Comparison of ENCODE assay signal across 19 cellular contexts in the genomic region with DNA sequence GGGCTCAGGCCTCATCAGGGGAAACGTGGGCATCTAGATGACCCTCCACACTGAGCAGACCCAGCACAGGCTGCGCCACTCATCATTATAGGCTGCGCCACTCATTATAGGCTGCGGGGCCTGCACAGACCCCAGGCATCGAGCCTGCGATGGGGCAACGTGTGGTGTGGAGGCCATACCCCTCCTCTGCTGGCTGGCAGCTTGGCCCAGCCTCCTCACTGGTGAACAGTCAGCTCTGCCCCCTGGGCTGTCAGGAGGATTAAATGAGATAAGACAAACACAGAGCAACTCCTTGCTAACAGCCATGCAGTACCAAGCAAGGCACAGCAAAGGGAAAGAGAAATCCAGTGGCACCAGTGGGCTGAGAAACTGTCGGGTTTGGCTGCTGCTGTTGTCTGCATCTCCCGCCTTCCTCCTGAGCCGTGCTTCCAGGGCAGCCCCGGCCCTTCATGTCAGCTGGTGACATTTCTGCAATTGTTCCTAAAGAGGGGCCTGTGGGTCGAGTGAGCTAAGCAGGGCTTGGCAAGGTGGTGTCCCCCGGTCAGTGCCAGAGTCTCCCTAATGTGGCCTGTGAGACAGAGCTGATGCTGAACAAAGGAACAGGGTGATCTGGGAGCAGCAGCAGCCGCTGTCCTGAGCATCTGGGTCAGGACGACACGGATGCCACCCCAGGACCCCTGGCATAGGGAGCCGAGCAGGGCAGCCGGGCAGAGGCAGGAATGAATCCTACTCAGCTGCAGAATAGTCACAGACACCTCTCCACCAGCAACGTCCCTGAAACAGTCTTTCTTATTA. TPM values are rescaled to one million over a fixed set of nuclear protein-coding genes. Genes with fewer than 3 reads are reported as not detected.
DNase-seq lines count a peak whose midpoint lies in the region; ATAC-seq, FAIRE-seq and TF ChIP-seq lines count a peak whose summit lies in the region.
"Had no signal": no experiment of that assay in that cellular context is flagged by ENCODE, and none has a peak within 500 bp of the region (broad histone marks: within the 10 kb centered on the region; RNA-seq: fewer than 3 reads in every experiment).

No MANE protein-coding gene starts in this region.

- H3K4me3 ChIP-seq in Panc1 (ENCODE audit: low read depth in 2 of 2, low read length in 2 of 2) (no peak overlapping the region), hepatocyte (no peak overlapping the region), osteoblast (ENCODE audit: insufficient read depth, low read length) (no peak overlapping the region)
- H3K4me3 ChIP-seq: PC-9, SJSA1 had no signal

- no peak overlapping the region for H3K27ac ChIP-seq in Panc1 (ENCODE audit: low read length)
- no peak overlapping the region for H3K27ac ChIP-seq in hepatocyte
- no peak overlapping the region for H3K27ac ChIP-seq in osteoblast (ENCODE audit: low read depth, low read length)
- H3K27ac ChIP-seq: C4-2B, HL-60, PC-9, SJSA1 had no signal

- no peaks in the 10 kb centered on the region for H3K79me2 ChIP-seq in hepatocyte
- no peaks in the 10 kb centered on the region for H3K79me2 ChIP-seq in osteoblast (ENCODE audit: insufficient read depth, low read length)

- intact Hi-C loops in Panc1 (cut with micrococcal nuclease; ENCODE audit: unreplicated experiment) = no loop called here
- intact Hi-C loops in CD14-positive monocyte (cut with micrococcal nuclease) = no loop called here

- peaks cover 45 to 80% of the 10 kb centered on the region in 2 donors for H3K36me3 Mint-ChIP-seq in CD14-positive monocyte
- peaks cover 6% of the 10 kb centered on the region for H3K36me3 Mint-ChIP-seq in activated CD8-positive, alpha-beta memory T cell treated with anti-CD3 and anti-CD28 coated beads, Interleukin-2, amount 10 ng/mL, durations not matched to agents 7 days and 5 days
- H3K36me3 Mint-ChIP-seq in osteocyte (ENCODE audit: unreplicated experiment) = no peaks in the 10 kb centered on the region

- POLR2A ChIA-PET in Panc1 (lab: Charles Lee) = interaction anchor here (0.6 kb wide), 1 partner anchor 58 kb away, joined by 3 read pairs; no protein-coding TSS in a partner anchor

- H4K20me1 ChIP-seq in hepatocyte (ENCODE audit: insufficient read depth, poor library complexity, severe bottlenecking) (no peaks in the 10 kb centered on the region), osteoblast (ENCODE audit: insufficient read depth, low read length) (no peaks in the 10 kb centered on the region)

- no peak for FAIRE-seq in GM19239 (lab: Jason Lieb, UNC)

- no TSS peak for BruUV-seq in Panc1 (replicated peaks; lab: Mats Ljungman, UMichigan)

- H3K9me3 Mint-ChIP-seq in CD14-positive monocyte (no peaks in the 10 kb centered on the region), osteocyte (ENCODE audit: unreplicated experiment) (no peaks in the 10 kb centered on the region)
- H3K9me3 Mint-ChIP-seq in activated CD8-positive, alpha-beta memory T cell treated with anti-CD3 and anti-CD28 coated beads, Interleukin-2, amount 10 ng/mL, durations not matched to agents 7 days and 5 days (ENCODE audit: low read depth) = no peaks in the 10 kb centered on the region
- H3K9me3 Mint-ChIP-seq: H9 had no signal

- H3K4me1 Mint-ChIP-seq in CD14-positive monocyte = no peaks in the 10 kb centered on the region
- no peaks in the 10 kb centered on the region for H3K4me1 Mint-ChIP-seq in activated CD8-positive, alpha-beta memory T cell treated with anti-CD3 and anti-CD28 coated beads, Interleukin-2, amount 10 ng/mL, durations not matched to agents 7 days and 5 days
- H3K4me1 Mint-ChIP-seq in osteocyte (ENCODE audit: unreplicated experiment) = peaks cover 29% of the 10 kb centered on the region

- CTCF ChIA-PET in Panc1 (lab: Charles Lee) = interaction anchor here (0.6 to 1.1 kb wide), 3 partner anchors 29 to 238 kb away, joined by 3 read pairs; no protein-coding TSS in a partner anchor
- CTCF ChIA-PET in activated CD8-positive, alpha-beta memory T cell treated with anti-CD3 and anti-CD28 coated beads, Interleukin-2, amount 10 ng/mL, durations not matched to agents 7 days and 5 days (lab: Charles Lee) = no interaction called here

- no peaks in the 10 kb centered on the region for H3K36me3 ChIP-seq in Panc1 (ENCODE audit: control insufficient read depth, insufficient read depth, low read length)
- no peaks in the 10 kb centered on the region for H3K36me3 ChIP-seq in hepatocyte (replicated peaks; ENCODE audit: insufficient read depth, low read depth)
- H3K36me3 ChIP-seq in osteoblast (ENCODE audit: insufficient read depth, low read length) = no peaks in the 10 kb centered on the region

- no peak overlapping the region for H3K27ac Mint-ChIP-seq in CD14-positive monocyte
- no peak overlapping the region for H3K27ac Mint-ChIP-seq in activated CD8-positive, alpha-beta memory T cell treated with anti-CD3 and anti-CD28 coated beads, Interleukin-2, amount 10 ng/mL, durations not matched to agents 7 days and 5 days
- H3K27ac Mint-ChIP-seq in osteocyte (ENCODE audit: unreplicated experiment) = no peak overlapping the region

- no peak overlapping the region for H2AFZ ChIP-seq in hepatocyte
- H2AFZ ChIP-seq in osteoblast (ENCODE audit: low read length) = no peak overlapping the region
- H2AFZ ChIP-seq: PC-9 had no signal

- H3K27me3 Mint-ChIP-seq in CD14-positive monocyte (ENCODE audit: low read depth in 3 of 3) = no peaks in the 10 kb centered on the region
- no peaks in the 10 kb centered on the region for H3K27me3 Mint-ChIP-seq in activated CD8-positive, alpha-beta memory T cell treated with anti-CD3 and anti-CD28 coated beads, Interleukin-2, amount 10 ng/mL, durations not matched to agents 7 days and 5 days
- H3K27me3 Mint-ChIP-seq in osteocyte (ENCODE audit: unreplicated experiment) = no peaks in the 10 kb centered on the region

- peak; percentile 32 for DNase-seq in Daoy (ENCODE audit: low read depth)
- DNase-seq in Panc1 (ENCODE audit: low read depth, low spot score) = no peak
- DNase-seq in hepatocyte (ENCODE audit: low spot score) = peak; percentile 11
- peak; percentile 78 for DNase-seq in osteoblast (ENCODE audit: insufficient read length, low spot score, missing footprints)
- DNase-seq in CD14-positive monocyte (ENCODE audit: low spot score) = no peak
- DNase-seq in activated CD8-positive, alpha-beta memory T cell treated with anti-CD3 and anti-CD28 coated beads, Interleukin-2, amount 10 ng/mL, durations not matched to agents 7 days and 5 days = no peak
- DNase-seq in GM19239 (ENCODE audit: insufficient read length, low spot score) = no peak
- no peak for DNase-seq in osteocyte (ENCODE audit: extremely low spot score, unreplicated experiment)
- DNase-seq: COR-L47, DMS153, H9, NCI-H1417, NCI-H187 treated with DMSO at 0.1 percent for 48 hours, NCI-H446 treated with DMSO at 0.1 percent for 48 hours, NCI-H748 treated with DMSO at 0.1 percent for 48 hours had no signal

- in situ Hi-C loops in Panc1 (cut with HindIII; ENCODE audit: low pct_unique_long_range_greater_than_20kb, low sequenced_read_pairs) = no loop called here

- H3K4me1 ChIP-seq in Panc1 (ENCODE audit: control insufficient read depth, insufficient read depth, low read length) (peaks cover 6% of the 10 kb centered on the region), hepatocyte (ENCODE audit: insufficient read depth) (peaks cover 24% of the 10 kb centered on the region), osteoblast (ENCODE audit: insufficient read depth, low read length) (peaks cover 32% of the 10 kb centered on the region)

- H3K4me2 ChIP-seq in hepatocyte (no peak overlapping the region), osteoblast (ENCODE audit: insufficient read depth, low read length) (no peak overlapping the region)
- H3K4me2 ChIP-seq: PC-9 had no signal

- no peaks in the 10 kb centered on the region for H3K27me3 ChIP-seq in Panc1 (ENCODE audit: control insufficient read depth, insufficient read depth, low read length)
- no peaks in the 10 kb centered on the region for H3K27me3 ChIP-seq in hepatocyte
- no peaks in the 10 kb centered on the region for H3K27me3 ChIP-seq in osteoblast (ENCODE audit: insufficient read depth, low read length)
- H3K27me3 ChIP-seq: SJSA1 had no signal

- ATAC-seq in Panc1 = peak; percentile 17; the same call in 1 of the 2 replicates
- no peak for ATAC-seq in activated CD8-positive, alpha-beta memory T cell treated with anti-CD3 and anti-CD28 coated beads, Interleukin-2, amount 10 ng/mL, durations not matched to agents 7 days and 5 days

- H3K9me3 ChIP-seq in Panc1 (ENCODE audit: control insufficient read depth, insufficient read depth, low read depth, low read length) = no peaks in the 10 kb centered on the region
- H3K9me3 ChIP-seq in hepatocyte (ENCODE audit: low read depth) = no peaks in the 10 kb centered on the region
- H3K9me3 ChIP-seq in osteoblast (ENCODE audit: low read depth, low read length) = no peaks in the 10 kb centered on the region
- H3K9me3 ChIP-seq: SJSA1 had no signal

- no peaks in the 10 kb centered on the region for H3K9me2 ChIP-seq in hepatocyte (replicated peaks; ENCODE audit: insufficient read depth)

- no peak for TF ChIP-seq CTCF in Panc1 (IDR thresholded peaks at IDR 0.05)
- no peak for TF ChIP-seq CTCF in hepatocyte (IDR thresholded peaks at IDR 0.05; ENCODE audit: poor library complexity)
- TF ChIP-seq CTCF in osteoblast (IDR thresholded peaks at IDR 0.05; ENCODE audit: extremely low read depth, low read depth, low read length) = no peak
- no peak for TF ChIP-seq CTCF in CD14-positive monocyte (IDR thresholded peaks at IDR 0.05)
- no peak for TF ChIP-seq CTCF in osteocyte (IDR thresholded peaks at IDR 0.05)

- H3K4me3 Mint-ChIP-seq in CD14-positive monocyte = no peak overlapping the region
- no peak overlapping the region for H3K4me3 Mint-ChIP-seq in activated CD8-positive, alpha-beta memory T cell treated with anti-CD3 and anti-CD28 coated beads, Interleukin-2, amount 10 ng/mL, durations not matched to agents 7 days and 5 days
- no peak overlapping the region for H3K4me3 Mint-ChIP-seq in osteocyte (ENCODE audit: unreplicated experiment)
- H3K4me3 Mint-ChIP-seq: H9 had no signal

- 82% methylated on average over 19 of the region's 19 CpGs for WGBS in hepatocyte (ENCODE audit: low lambda C conversion rate, missing lambda C conversion rate)

RNA-seq across cellular contexts. Expression of gene RRM2, which starts 48.7 kb away (rescaled TPM):
- 155 and 162 TPM in 2 replicates for total RNA-seq in Daoy (2014; rRNA removed; shearing (Covaris generic))
- 294 TPM for total RNA-seq in Panc1 (2021; ENCODE audit: unreplicated experiment)
- polyA plus RNA-seq in Panc1 (2012; ENCODE audit: insufficient read length) = 119 TPM
- 15.2 and 20.0 TPM in 2 replicates for total RNA-seq in hepatocyte
- polyA plus RNA-seq in hepatocyte = 40.9 and 49.7 TPM in 2 replicates
- 4.3 and 7.4 TPM in 2 replicates for total RNA-seq in osteoblast
- polyA plus RNA-seq in CD14-positive monocyte = not detected
- total RNA-seq in activated CD8-positive, alpha-beta memory T cell treated with anti-CD3 and anti-CD28 coated beads, Interleukin-2, amount 10 ng/mL, durations not matched to agents 7 days and 5 days = 100 to 1,000 TPM; 506 to 648 TPM
- 28.3 and 33.6 TPM in 2 replicates for total RNA-seq in osteocyte

Comparison
In these comparisons a context has a peak if more than half of its experiments do, and no peak if none do; other contexts are left out.
1. DNase-seq: peak in Daoy (single experiment), hepatocyte (single experiment) and osteoblast (single experiment); none in Panc1 (single experiment), CD14-positive monocyte (single experiment), activated CD8-positive, alpha-beta memory T cell treated with anti-CD3 and anti-CD28 coated beads, Interleukin-2, amount 10 ng/mL, durations not matched to agents 7 days and 5 days (single experiment), GM19239 (single experiment) and osteocyte (single experiment).